7 cellular contexts compared by ENCODE assay signal in the genomic region with DNA sequence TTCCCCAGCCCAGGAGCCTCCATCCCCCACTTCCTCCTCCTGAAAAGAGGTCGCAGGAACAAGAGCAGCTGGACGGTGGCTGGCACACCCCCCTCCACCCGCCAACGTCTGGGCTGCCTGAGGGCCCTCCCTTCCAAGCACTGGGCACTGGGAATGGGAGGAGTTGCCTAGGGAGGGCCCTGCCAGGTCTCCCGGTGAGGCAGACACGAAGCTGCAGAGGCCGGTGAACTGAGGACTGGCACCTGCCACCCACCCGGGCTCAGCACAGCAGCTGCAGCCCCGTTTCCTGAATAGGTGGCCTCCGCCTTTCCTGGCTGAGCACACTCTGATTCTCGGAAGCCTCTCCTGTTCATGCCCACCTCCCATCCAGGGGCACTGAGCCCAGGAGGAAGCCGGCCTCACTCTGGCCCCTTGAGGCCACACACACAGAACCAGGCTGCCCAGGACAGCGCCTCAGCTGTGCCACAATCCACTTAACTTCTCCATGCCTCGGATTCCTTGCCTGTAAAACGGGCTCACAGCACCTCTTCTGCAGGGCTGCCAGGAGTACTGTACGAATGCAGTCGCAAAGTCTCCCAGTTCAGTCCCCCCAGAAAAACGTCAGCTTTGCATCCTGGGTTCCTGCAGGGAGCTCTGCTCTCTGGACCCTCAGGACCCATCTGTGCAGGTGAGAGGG. TPM values are rescaled to one million over a fixed set of nuclear protein-coding genes. Genes with fewer than 3 reads are reported as not detected.
DNase-seq lines count a peak whose midpoint lies in the region; ATAC-seq and TF ChIP-seq lines count a peak whose summit lies in the region.

No MANE protein-coding gene starts in this region.

- CTCF ChIA-PET in PC-9 (lab: Charles Lee), result no interaction called here

- in situ Hi-C loops in HAP-1 (cut with MboI; ENCODE audit: low sequenced_read_pairs), result no loop called here

- H3F3A ChIP-seq in PC-9 (ENCODE audit: insufficient read depth, low read depth), result peaks cover 14% of the 10 kb centered on the region; the same call in 1 of the 2 replicates

- H2AFZ ChIP-seq in PC-9, result no peak overlapping the region

- peaks cover 33% of the 10 kb centered on the region for H4K20me1 ChIP-seq in PC-9 (ENCODE audit: insufficient read depth)

- no peaks in the 10 kb centered on the region; the same call in 1 of the 2 replicates for H3K4me1 ChIP-seq in HAP-1
- H3K4me1 ChIP-seq in PC-9 (replicated peaks; ENCODE audit: insufficient read depth), result peaks cover 15% of the 10 kb centered on the region
- peaks cover 18% of the 10 kb centered on the region for H3K4me1 ChIP-seq in psoas muscle

- POLR2A ChIA-PET in PC-9 (lab: Charles Lee; ENCODE audit: unreplicated experiment), result interaction anchor here (0.5 kb wide), 1 partner anchor 41 kb away, joined by 4 read pairs; no protein-coding TSS in a partner anchor

- ATAC-seq in psoas muscle, result no peak
- no peak for ATAC-seq in activated CD4-positive, CD25-positive, alpha-beta regulatory T cell treated with anti-CD3 and anti-CD28 coated beads, Interleukin-2, amount 50 U/mL, for 24 hours

- H3K4me2 ChIP-seq in PC-9, result peak overlapping the region; percentile 98

- H3K27me3 ChIP-seq in HAP-1 (ENCODE audit: low read depth) (peaks cover 8% of the 10 kb centered on the region), PC-9 (ENCODE audit: insufficient read depth, low read depth) (peaks cover 5% of the 10 kb centered on the region), psoas muscle (ENCODE audit: insufficient read depth in 3 of 3, low read length in 2 of 3) (peaks cover 0 to 58% (median 8%) of the 10 kb centered on the region in 3 donors)

- peaks cover 21% of the 10 kb centered on the region for H3K79me2 ChIP-seq in PC-9 (ENCODE audit: low read depth)

- intact Hi-C loops in PC-9 (cut with micrococcal nuclease; ENCODE audit: unreplicated experiment) (loop anchor here (5.0 kb wide), 1 partner anchor 73 kb away; no protein-coding TSS in a partner anchor), psoas muscle (cut with DNase I) (no loop called here)

- H3K36me3 ChIP-seq in HAP-1 (replicated peaks) (peaks cover 3% of the 10 kb centered on the region; the same call in 1 of the 2 replicates), PC-9 (ENCODE audit: low read depth) (no peaks in the 10 kb centered on the region), psoas muscle (ENCODE audit: insufficient read depth in 1 of 2, low read depth in 1 of 2) (peaks cover 0 to 2% of the 10 kb centered on the region in 2 donors)

- H3K27ac ChIP-seq in PC-9 (no peak overlapping the region), psoas muscle (no peak overlapping the region)

- H3K9me2 ChIP-seq in PC-9 (ENCODE audit: insufficient read depth), result no peaks in the 10 kb centered on the region

- TF ChIP-seq CTCF in PC-9 (conservative IDR thresholded peaks at IDR 0.05), result no peak
- no peak for TF ChIP-seq CTCF in fibroblast of mammary gland (conservative IDR thresholded peaks at IDR 0.05; ENCODE audit: control insufficient read depth, insufficient read depth, low read depth, low read length)
- TF ChIP-seq CTCF in psoas muscle (IDR thresholded peaks at IDR 0.05), result no peak

- no TSS peak for BruUV-seq in PC-9 (replicated peaks; lab: Mats Ljungman, UMichigan)

- no peak for DNase-seq in HAP-1 (ENCODE audit: low spot score in 2 of 2)
- peak in 1 of 2 experiments; percentile 61 for DNase-seq in PC-9
- no peak for DNase-seq in fibroblast of mammary gland (ENCODE audit: low read depth)
- no peak for DNase-seq in psoas muscle
- no peak for DNase-seq in SW480 (ENCODE audit: low spot score)
- no peak for DNase-seq in T-helper 9 cell

- no peaks in the 10 kb centered on the region for H3K9me3 ChIP-seq in HAP-1
- H3K9me3 ChIP-seq in PC-9 (ENCODE audit: insufficient read depth, low read depth), result no peaks in the 10 kb centered on the region
- H3K9me3 ChIP-seq in psoas muscle, result no peaks in the 10 kb centered on the region

- WGBS in psoas muscle, 3 donors, result 24 to 38% (median 28%) methylated on average over 17 to 18 of the region's 18 CpGs

- H3K4me3 ChIP-seq in HAP-1 (peak overlapping the region; percentile 49), PC-9 (peak overlapping the region; percentile 92; the same call in 1 of the 2 replicates), fibroblast of mammary gland (ENCODE audit: control insufficient read depth, low read depth, low read length) (peak overlapping the region; percentile 43), psoas muscle (peak overlapping the region; percentile 69)

RNA-seq across cellular contexts. Expression of a gene that starts 1.3 kb away (rescaled TPM):
- total RNA-seq in PC-9 (2021) (89.8 and 137 TPM in 2 replicates), psoas muscle (10 to 100 TPM; 17.3 to 32.1 (median 22.6) TPM)
- 10 to 100 TPM; 14.8 to 23.2 (median 17.6) TPM for polyA plus RNA-seq in psoas muscle

RNA-seq across cellular contexts. Expression of a gene that starts 9.2 kb away (rescaled TPM):
- 9.0 and 14.1 TPM in 2 replicates for total RNA-seq in PC-9 (2021)
- total RNA-seq in psoas muscle, result 1 to 10 TPM in 2 of 4 donors, under 1 TPM in 2; 0.59 to 1.4 (median 0.95) TPM
- under 1 TPM; 0.17 to 0.29 (median 0.28) TPM for polyA plus RNA-seq in psoas muscle

RNA-seq across cellular contexts. Expression of a gene that starts 12.8 kb away (rescaled TPM):
- total RNA-seq in PC-9 (2021), result not detected in 2 replicates
- total RNA-seq in psoas muscle, result under 1 TPM in 1 of 4 donors, not detected in 3; 0.08 TPM
- polyA plus RNA-seq in psoas muscle, result under 1 TPM in 2 of 3 donors, not detected in 1; 0.01 to 0.06 TPM

RNA-seq across cellular contexts. Expression of a gene that starts 16.6 kb away (rescaled TPM):
- total RNA-seq in PC-9 (2021) (79.2 and 115 TPM in 2 replicates), psoas muscle (10 to 100 TPM; 12.2 to 23.5 (median 18.3) TPM)
- 10 to 100 TPM in 1 of 3 donors, 1 to 10 TPM in 2; 6.9 to 11.1 (median 8.5) TPM for polyA plus RNA-seq in psoas muscle

RNA-seq across cellular contexts. Expression of a gene that starts 25.7 kb away (rescaled TPM):
- 46.9 and 50.3 TPM in 2 replicates for total RNA-seq in PC-9 (2021)
- under 1 TPM; 0.10 to 0.15 (median 0.12) TPM for total RNA-seq in psoas muscle
- under 1 TPM in 2 of 3 donors, not detected in 1; 0.18 to 0.22 TPM for polyA plus RNA-seq in psoas muscle
